ENCODE assay signal across 1 cellular context in genomic region chr20:50126662-50127061, GRCh38.
TF ChIP-seq lines count a peak whose summit lies in the region.

No MANE protein-coding gene starts in this region.

TF ChIP-seq in HepG2, 621 proteins besides CTCF, POLR2A, EP300 and RAD21:
- 0 out of 2 replicates have a peak, but pooled peaks have one; percentile 19 for TF ChIP-seq ZFX (CRISPR knock-in tag; IDR thresholded peaks at IDR 0.05; ENCODE audit: low read depth)
- no peak for TF ChIP-seq ZNF607 (CRISPR knock-in tag; IDR thresholded peaks at IDR 0.05; ENCODE audit: borderline replicate concordance)
- peak; percentile 58; the same call in 1 of the 2 replicates for TF ChIP-seq PPARG (CRISPR knock-in tag; conservative IDR thresholded peaks at IDR 0.05)
- 0 out of 2 replicates have a peak, but pooled peaks have one; percentile 16 for TF ChIP-seq GABPA (IDR thresholded peaks at IDR 0.05; ENCODE audit: low read depth, low read length)
- no peak for TF ChIP-seq GABPA (CRISPR knock-in tag; IDR thresholded peaks at IDR 0.05; ENCODE audit: low read depth)
- TF ChIP-seq ZNF687 (CRISPR knock-in tag; IDR thresholded peaks at IDR 0.05), result peak; percentile 27; the same call in 1 of the 2 replicates
- TF ChIP-seq RBM22 (optimal IDR thresholded peaks at IDR 0.05; ENCODE audit: low read length), result peak; percentile 51
- TF ChIP-seq ZNF24 (IDR thresholded peaks at IDR 0.05), result no peak
TF ChIP-seq in HepG2: peak in this region for 5.
